Comparison of ENCODE assay signal across 28 cellular contexts in genomic region chr1:84086189-84086588, GRCh38. TPM values are rescaled to one million over a fixed set of nuclear protein-coding genes. Genes with fewer than 3 reads are reported as not detected.
DNase-seq lines count a peak whose midpoint lies in the region; ATAC-seq and TF ChIP-seq lines count a peak whose summit lies in the region.
"Had no signal": no experiment of that assay in that cellular context is flagged by ENCODE, and none has a peak within 500 bp of the region (broad histone marks: within the 10 kb centered on the region; RNA-seq: fewer than 3 reads in every experiment).

No MANE protein-coding gene starts in this region.

- peaks cover 18% of the 10 kb centered on the region for H3K4me1 Mint-ChIP-seq in chondrocyte (ENCODE audit: low read depth)

- RAD21 ChIA-PET in HCT116 (lab: Charles Lee; ENCODE audit: low non-redundant PET in 1 of 2, low total read pairs in 2 of 2, uncharacterized antibody in 2 of 2, unreplicated experiment in 2 of 2), result no interaction called here

- H3K27me3 Mint-ChIP-seq in chondrocyte (ENCODE audit: low read depth), result no peaks in the 10 kb centered on the region
- H3K27me3 Mint-ChIP-seq: CD8-positive, alpha-beta memory T cell; IgD-negative memory B cell had no signal

- intact Hi-C loops in HCT116 (cut with micrococcal nuclease), result no loop called here

- no TSS peak for BruUV-seq in HCT116 (replicated peaks; lab: Mats Ljungman, UMichigan)

- ATAC-seq in HCT116, result 0 out of 2 replicates have a peak, but pooled peaks have one; percentile 33
- ATAC-seq: GM12878 had no signal

- DNase-seq in DMS 273 (lab: John Stamatoyannopoulos, UW; ENCODE audit: unreplicated experiment), result peak; percentile 10
- no peak for DNase-seq in DMS 273 treated with DMSO at 0.1 percent for 48 hours (lab: John Stamatoyannopoulos, UW)
- no peak for DNase-seq in HCT116 (ENCODE audit: low read depth, low spot score)
- DNase-seq in chondrocyte (ENCODE audit: low spot score), result peak; percentile 58
- peak; percentile 22 for DNase-seq in osteoblast (ENCODE audit: insufficient read length, low spot score, missing footprints)
- DNase-seq in NCI-H2227 (lab: John Stamatoyannopoulos, UW; ENCODE audit: unreplicated experiment), result no peak
- DNase-seq in stimulated activated CD4-positive, alpha-beta T cell treated with anti-CD3 and anti-CD28 coated beads, Interleukin-2, amount 100 ng/mL, for 48 hours, result no peak
- no peak for DNase-seq in SW480 (ENCODE audit: low spot score)
- DNase-seq: ACHN; C1 segment of cervical spinal cord; CD8-positive, alpha-beta memory T cell; GM23248; H9; Karpas-422; MV-4-11; NCI-H1417; NCI-H1694 treated with DMSO at 0.1 percent for 48 hours; NCI-H2081 treated with DMSO at 0.1 percent for 48 hours; NCI-H446 treated with DMSO at 0.1 percent for 48 hours; NCI-H526 treated with DMSO at 0.1 percent for 48 hours; PC-9; RPMI8226; SHP77 treated with DMSO at 0.1 percent for 48 hours; SW 1271 had no signal

- H3K4me3 Mint-ChIP-seq in chondrocyte (ENCODE audit: unreplicated experiment), result no peak overlapping the region
- H3K4me3 Mint-ChIP-seq: CD8-positive, alpha-beta memory T cell; H9; IgD-negative memory B cell had no signal

- CTCF ChIA-PET in HCT116 (lab: Charles Lee), result no interaction called here

- no peaks in the 10 kb centered on the region for H3K9me3 Mint-ChIP-seq in chondrocyte (ENCODE audit: low read depth)
- H3K9me3 Mint-ChIP-seq: CD8-positive, alpha-beta memory T cell; H9; IgD-negative memory B cell had no signal

- no peaks in the 10 kb centered on the region for H3K9me2 ChIP-seq in HCT116 (ENCODE audit: insufficient read depth)

- H2AFZ ChIP-seq in HCT116 (ENCODE audit: low read depth, low read length, poor library complexity, severe bottlenecking) (no peak overlapping the region), osteoblast (ENCODE audit: low read length) (no peak overlapping the region)
- H2AFZ ChIP-seq: GM23248, PC-9 had no signal

- H3K36me3 Mint-ChIP-seq in chondrocyte (ENCODE audit: low read depth), result no peaks in the 10 kb centered on the region
- H3K36me3 Mint-ChIP-seq: CD8-positive, alpha-beta memory T cell; IgD-negative memory B cell had no signal

- H3K4me1 ChIP-seq in HCT116 (ENCODE audit: control insufficient read depth in 1 of 2, insufficient read depth in 2 of 2, low read length in 2 of 2) (peaks cover 29 to 33% of the 10 kb centered on the region in 2 experiments), osteoblast (ENCODE audit: insufficient read depth, low read length) (peaks cover 14% of the 10 kb centered on the region)

- H3K27me3 ChIP-seq in HCT116 (ENCODE audit: insufficient read depth, low read length), result no peaks in the 10 kb centered on the region
- H3K27me3 ChIP-seq in osteoblast (ENCODE audit: insufficient read depth, low read length), result no peaks in the 10 kb centered on the region

- TF ChIP-seq RAD21 in HCT116 (IDR thresholded peaks at IDR 0.05; ENCODE audit: low read depth), result no peak

- no peak overlapping the region for H3K27ac ChIP-seq in HCT116 (ENCODE audit: low read depth, low read length)
- no peak overlapping the region for H3K27ac ChIP-seq in osteoblast (ENCODE audit: low read depth, low read length)
- H3K27ac ChIP-seq: 22Rv1, GM23248, PC-9, SK-N-MC had no signal

- no peaks in the 10 kb centered on the region for H3K9me3 ChIP-seq in HCT116 (ENCODE audit: control insufficient read depth in 1 of 2, insufficient read depth in 1 of 2, low read depth in 1 of 2, low read length in 2 of 2)
- H3K9me3 ChIP-seq in osteoblast (ENCODE audit: low read depth, low read length), result no peaks in the 10 kb centered on the region

- H3K27ac Mint-ChIP-seq in chondrocyte (ENCODE audit: unreplicated experiment), result no peak overlapping the region
- H3K27ac Mint-ChIP-seq: CD8-positive, alpha-beta memory T cell; IgD-negative memory B cell had no signal

- H4K20me1 ChIP-seq in HCT116 (ENCODE audit: insufficient read depth), result no peaks in the 10 kb centered on the region
- no peaks in the 10 kb centered on the region for H4K20me1 ChIP-seq in osteoblast (ENCODE audit: insufficient read depth, low read length)

- no peak for TF ChIP-seq POLR2A in HCT116 (IDR thresholded peaks at IDR 0.05; ENCODE audit: borderline replicate concordance, extremely low read depth, insufficient read depth, insufficient read length)

- no peak overlapping the region for H3K4me2 ChIP-seq in HCT116 (ENCODE audit: low read length)
- no peak overlapping the region for H3K4me2 ChIP-seq in osteoblast (ENCODE audit: insufficient read depth, low read length)
- H3K4me2 ChIP-seq: PC-9 had no signal

- POLR2A ChIA-PET in HCT116 (lab: Charles Lee), result no interaction called here

- H3K4me3 ChIP-seq in HCT116 (replicated peaks in 1 of 2; ENCODE audit: low read depth in 1 of 2, low read length in 2 of 2), result no peak overlapping the region
- H3K4me3 ChIP-seq in osteoblast (ENCODE audit: insufficient read depth, low read length), result no peak overlapping the region
- H3K4me3 ChIP-seq: GM12878, GM23248, PC-9, SK-N-MC had no signal

- H3K36me3 ChIP-seq in HCT116 (ENCODE audit: control insufficient read depth in 1 of 2, insufficient read depth in 2 of 2, low read length in 2 of 2) (no peaks in the 10 kb centered on the region), osteoblast (ENCODE audit: insufficient read depth, low read length) (no peaks in the 10 kb centered on the region)

- H3K9ac ChIP-seq in HCT116 (ENCODE audit: low read length), result no peak overlapping the region
- H3K9ac ChIP-seq: GM23248 had no signal

- TF ChIP-seq CTCF in HCT116 (IDR thresholded peaks at IDR 0.05 in 2 of 3, conservative IDR thresholded peaks at IDR 0.05 in 1 of 3; ENCODE audit: borderline replicate concordance in 1 of 3, insufficient read depth in 1 of 3, low read depth in 2 of 3, low read length in 2 of 3), result no peak
- TF ChIP-seq CTCF in chondrocyte (IDR thresholded peaks at IDR 0.05), result no peak
- no peak for TF ChIP-seq CTCF in osteoblast (IDR thresholded peaks at IDR 0.05; ENCODE audit: extremely low read depth, low read depth, low read length)

- peaks cover 27% of the 10 kb centered on the region for H3K79me2 ChIP-seq in HCT116 (ENCODE audit: insufficient read depth, low read length)
- H3K79me2 ChIP-seq in osteoblast (ENCODE audit: insufficient read depth, low read length), result peaks cover 12% of the 10 kb centered on the region

TF ChIP-seq in HCT116, 20 proteins besides CTCF, POLR2A, EP300 and RAD21:
- TF ChIP-seq EZH2 (IDR thresholded peaks at IDR 0.05) (no peak), EZH2phosphoT487 (IDR thresholded peaks at IDR 0.05; ENCODE audit: borderline replicate concordance) (no peak), ZNF274 (IDR thresholded peaks at IDR 0.05; ENCODE audit: low read depth, low read length) (no peak), ZFX (IDR thresholded peaks at IDR 0.05) (no peak), SRF (IDR thresholded peaks at IDR 0.05; ENCODE audit: low read depth) (no peak), YY1 (IDR thresholded peaks at IDR 0.05; ENCODE audit: extremely low read depth, insufficient replicate concordance, low read depth, low read length) (no peak), MAX (IDR thresholded peaks at IDR 0.05) (no peak), ATF3 (IDR thresholded peaks at IDR 0.05) (no peak), TCF7L2 (IDR thresholded peaks at IDR 0.05; ENCODE audit: borderline replicate concordance, extremely low read depth, insufficient read depth, insufficient read length) (no peak), CEBPB (IDR thresholded peaks at IDR 0.05; ENCODE audit: low read depth) (no peak), ELF1 (IDR thresholded peaks at IDR 0.05; ENCODE audit: borderline replicate concordance, low read depth) (no peak)

RNA-seq across cellular contexts. Expression of gene PRKACB, which starts 57.9 kb away (rescaled TPM):
- 135 TPM for total RNA-seq in HCT116 (2021; ENCODE audit: unreplicated experiment)
- polyA plus RNA-seq in HCT116 (2012), result 16.6 and 32.8 TPM in 2 replicates
- total RNA-seq in chondrocyte, result 34.9 to 44.2 TPM (median 43.1 TPM) in 3 replicates
- 22.1 and 25.6 TPM in 2 replicates for total RNA-seq in osteoblast

Comparison
In these comparisons a context has a peak if more than half of its experiments do, and no peak if none do; other contexts are left out.
1. DNase-seq: peak in DMS 273 (single experiment), chondrocyte (single experiment) and osteoblast (single experiment); none in DMS 273 treated with DMSO at 0.1 percent for 48 hours (single experiment), HCT116 (single experiment), NCI-H2227 (single experiment), stimulated activated CD4-positive, alpha-beta T cell treated with anti-CD3 and anti-CD28 coated beads, Interleukin-2, amount 100 ng/mL, for 48 hours (0 of 2) and SW480 (single experiment).